ENCODE assay signal across 12 cellular contexts in the genomic region with DNA sequence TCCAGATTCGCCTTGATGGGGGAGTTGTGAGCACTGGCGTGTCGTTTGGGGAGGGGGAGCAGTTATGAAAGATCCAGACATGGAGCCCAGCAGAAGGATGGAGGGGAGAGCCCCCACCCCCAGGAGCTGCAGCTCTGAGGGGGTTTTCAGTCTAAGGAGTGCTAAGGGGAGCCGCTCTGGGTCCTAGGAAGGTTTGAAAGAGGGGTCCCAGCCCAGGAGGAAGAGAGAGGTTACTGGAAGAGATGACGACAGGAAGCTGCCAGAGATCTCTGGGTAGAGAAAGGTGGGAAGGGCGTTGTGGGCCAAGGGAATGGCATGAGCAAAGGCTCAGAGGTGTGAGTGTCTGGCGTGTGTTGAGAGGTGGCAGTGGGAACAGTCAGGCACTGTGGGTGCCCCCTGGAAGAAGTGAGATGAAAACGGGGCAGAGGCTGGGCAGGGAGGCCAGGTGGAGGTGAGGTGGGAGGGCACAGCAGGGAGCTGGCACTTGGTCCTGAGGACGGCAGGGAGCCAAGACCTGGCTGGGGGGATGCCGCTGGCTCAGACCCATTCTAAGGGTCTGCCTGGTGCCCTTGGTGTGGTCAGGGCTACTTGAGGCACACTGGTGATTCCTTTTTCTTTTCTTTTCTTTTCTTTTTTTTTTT. TPM values are rescaled to one million over a fixed set of nuclear protein-coding genes. Genes with fewer than 3 reads are reported as not detected.
A peak's percentile ranks its signal among the peaks of the same experiment; 100 is the strongest.
DNase-seq lines count a peak whose midpoint lies in the region; ATAC-seq and TF ChIP-seq lines count a peak whose summit lies in the region.
"Had no signal": no experiment of that assay in that cellular context is flagged by ENCODE, and none has a peak within 500 bp of the region (broad histone marks: within the 10 kb centered on the region; RNA-seq: fewer than 3 reads in every experiment).

No MANE protein-coding gene starts in this region.

- peaks cover 86% of the 10 kb centered on the region for H3K79me2 ChIP-seq in KMS-11 (ENCODE audit: insufficient read depth, low read depth)

- no peaks in the 10 kb centered on the region for H3K36me3 Mint-ChIP-seq in Caco-2 (ENCODE audit: insufficient read depth, unreplicated experiment)

- no peaks in the 10 kb centered on the region for H4K20me1 ChIP-seq in KMS-11 (ENCODE audit: insufficient read depth)

- no peaks in the 10 kb centered on the region for H3K27me3 Mint-ChIP-seq in Caco-2 (ENCODE audit: insufficient read depth, unreplicated experiment)

- peak overlapping the region; percentile 17; the same call in 1 of the 2 replicates for H3K4me2 ChIP-seq in KMS-11

- H3K4me3 ChIP-seq in Caco-2 (ENCODE audit: low read depth, low read length) (no peak overlapping the region), KMS-11 (IDR thresholded peaks at IDR 0.05; ENCODE audit: insufficient read depth, low read depth, low read length) (no peak overlapping the region), ectodermal cell (ENCODE audit: insufficient read depth, low read depth, low read length) (peak overlapping the region; percentile 72), neuron (ENCODE audit: low read length) (peak overlapping the region; percentile 64)

- intact Hi-C loops in Caco-2 (cut with micrococcal nuclease; ENCODE audit: unreplicated experiment): no loop called here

- no peak overlapping the region for H3K4me3 Mint-ChIP-seq in Caco-2 (ENCODE audit: unreplicated experiment)

- H3K4me1 Mint-ChIP-seq in Caco-2 (ENCODE audit: low read depth, unreplicated experiment): peaks cover 12% of the 10 kb centered on the region

- no TSS peak for BruUV-seq in Caco-2 (replicated peaks; lab: Mats Ljungman, UMichigan)

- peak overlapping the region; percentile 47; the same call in 1 of the 2 replicates for H3K9ac ChIP-seq in KMS-11

- H3K9me3 ChIP-seq in Caco-2 (no peaks in the 10 kb centered on the region), ectodermal cell (ENCODE audit: control insufficient read depth, low read length) (no peaks in the 10 kb centered on the region), neuron (ENCODE audit: low read length) (no peaks in the 10 kb centered on the region)

- peak overlapping the region; percentile 53 for H3K27ac Mint-ChIP-seq in Caco-2 (ENCODE audit: unreplicated experiment)

- H3K4me1 ChIP-seq in Caco-2 (peaks cover 16% of the 10 kb centered on the region), KMS-11 (ENCODE audit: low read depth, poor library complexity, severe bottlenecking) (peaks cover 45% of the 10 kb centered on the region), ectodermal cell (ENCODE audit: control insufficient read depth, insufficient read depth, low read length) (peaks cover 31% of the 10 kb centered on the region), neuron (ENCODE audit: insufficient read depth, low read length) (peaks cover 32% of the 10 kb centered on the region)

- TF ChIP-seq CTCF in Caco-2 (IDR thresholded peaks at IDR 0.05; ENCODE audit: insufficient read depth in 1 of 2, low read depth in 1 of 2, low read length in 1 of 2, severe bottlenecking in 1 of 2, unreplicated experiment in 1 of 2) (no peak), KMS-11 (conservative IDR thresholded peaks at IDR 0.05; ENCODE audit: low read depth, low read length) (no peak)

- POLR2A ChIA-PET in Caco-2 (lab: Charles Lee): no interaction called here

- H3K27ac ChIP-seq in KMS-11 (peak overlapping the region; percentile 22; the same call in 1 of the 2 replicates), ectodermal cell (ENCODE audit: insufficient read depth, low read depth, low read length, poor library complexity, severe bottlenecking) (no peak overlapping the region)

- DNase-seq in Caco-2: no peak
- DNase-seq in HT-29 (ENCODE audit: low spot score): no peak
- DNase-seq in stimulated activated CD4-positive, alpha-beta T cell treated with anti-CD3 and anti-CD28 coated beads, Interleukin-2, amount 100 ng/mL, for 24 hours: no peak
- no peak for DNase-seq in stimulated activated naive CD4-positive, alpha-beta T cell (lab: John Stamatoyannopoulos, UW)
- DNase-seq: DMS 273 treated with DMSO at 0.1 percent for 48 hours; effector memory CD4-positive, alpha-beta T cell had no signal

- CTCF ChIA-PET in Caco-2 (lab: Charles Lee): no interaction called here

- no peak for ATAC-seq in GM21529 (IDR thresholded peaks at IDR 0.05; ENCODE audit: unreplicated experiment)

- 57 to 58% methylated on average over 10 of the region's 10 CpGs for WGBS in ectodermal cell, 2 experiments

- H3K9me3 Mint-ChIP-seq in Caco-2 (ENCODE audit: unreplicated experiment): no peaks in the 10 kb centered on the region

- H3K27me3 ChIP-seq in Caco-2 (replicated peaks; ENCODE audit: control insufficient read depth, insufficient read depth, low read length): no peaks in the 10 kb centered on the region
- no peaks in the 10 kb centered on the region for H3K27me3 ChIP-seq in KMS-11 (ENCODE audit: insufficient read depth, low read depth)
- H3K27me3 ChIP-seq in ectodermal cell (ENCODE audit: control insufficient read depth, insufficient read depth, low read length, poor library complexity, severe bottlenecking): peaks cover 21% of the 10 kb centered on the region
- H3K27me3 ChIP-seq in neuron (ENCODE audit: insufficient read depth, low read length): no peaks in the 10 kb centered on the region

- H3K36me3 ChIP-seq in Caco-2 (ENCODE audit: control insufficient read depth, insufficient read depth, low read length) (no peaks in the 10 kb centered on the region), KMS-11 (ENCODE audit: insufficient read depth) (peaks cover 3% of the 10 kb centered on the region; the same call in 1 of the 2 replicates), ectodermal cell (ENCODE audit: control insufficient read depth, insufficient read depth, low read length) (no peaks in the 10 kb centered on the region), neuron (ENCODE audit: insufficient read depth, low read length) (no peaks in the 10 kb centered on the region)

- H2AFZ ChIP-seq in KMS-11 (ENCODE audit: low read depth) (no peak overlapping the region), neuron (ENCODE audit: low read depth, low read length) (no peak overlapping the region)

RNA-seq across cellular contexts. Expression of gene MGAT3, which starts 1.8 kb away (rescaled TPM):
- total RNA-seq in Caco-2 (2022): 15.5 and 16.6 TPM in 2 replicates
- polyA plus RNA-seq in ectodermal cell (2013, experiment 1 of 4): 16.2 TPM
- polyA plus RNA-seq in ectodermal cell (2013, experiment 2 of 4): 17.3 TPM
- 11.4 TPM for polyA plus RNA-seq in ectodermal cell (2013, experiment 3 of 4)
- 13.2 TPM for polyA plus RNA-seq in ectodermal cell (2013, experiment 4 of 4)
- 1.0 and 1.6 TPM in 2 replicates for total RNA-seq in HT-29 (2014; rRNA removed; shearing (Covaris generic))
- total RNA-seq: lung microvascular endothelial cell, RPMI7951 had no signal

RNA-seq across cellular contexts. Expression of gene MIEF1, which starts 43.5 kb away (rescaled TPM):
- 47.4 and 49.4 TPM in 2 replicates for total RNA-seq in Caco-2 (2022)
- polyA plus RNA-seq in ectodermal cell (2013, experiment 1 of 4): 40.4 TPM
- polyA plus RNA-seq in ectodermal cell (2013, experiment 2 of 4): 48.4 TPM
- 28.6 TPM for polyA plus RNA-seq in ectodermal cell (2013, experiment 3 of 4)
- 32.2 TPM for polyA plus RNA-seq in ectodermal cell (2013, experiment 4 of 4)
- 16.9 and 19.0 TPM in 2 replicates for total RNA-seq in HT-29 (2014; rRNA removed; shearing (Covaris generic))

RNA-seq across cellular contexts. Expression of gene TAB1, which starts 59.0 kb away (rescaled TPM):
- 25.7 and 26.1 TPM in 2 replicates for total RNA-seq in Caco-2 (2022)
- 33.0 TPM for polyA plus RNA-seq in ectodermal cell (2013, experiment 1 of 4)
- polyA plus RNA-seq in ectodermal cell (2013, experiment 2 of 4): 29.7 TPM
- 22.4 TPM for polyA plus RNA-seq in ectodermal cell (2013, experiment 3 of 4)
- polyA plus RNA-seq in ectodermal cell (2013, experiment 4 of 4): 27.8 TPM
- 14.0 and 16.7 TPM in 2 replicates for total RNA-seq in HT-29 (2014; rRNA removed; shearing (Covaris generic))

Comparison
In these comparisons a context has a peak if more than half of its experiments do, and no peak if none do; other contexts are left out.
1. H3K4me3 ChIP-seq: peak in ectodermal cell (single experiment) and neuron (single experiment); none in Caco-2 (single experiment) and KMS-11 (single experiment).